8 cellular contexts compared by ENCODE assay signal in the genomic region with DNA sequence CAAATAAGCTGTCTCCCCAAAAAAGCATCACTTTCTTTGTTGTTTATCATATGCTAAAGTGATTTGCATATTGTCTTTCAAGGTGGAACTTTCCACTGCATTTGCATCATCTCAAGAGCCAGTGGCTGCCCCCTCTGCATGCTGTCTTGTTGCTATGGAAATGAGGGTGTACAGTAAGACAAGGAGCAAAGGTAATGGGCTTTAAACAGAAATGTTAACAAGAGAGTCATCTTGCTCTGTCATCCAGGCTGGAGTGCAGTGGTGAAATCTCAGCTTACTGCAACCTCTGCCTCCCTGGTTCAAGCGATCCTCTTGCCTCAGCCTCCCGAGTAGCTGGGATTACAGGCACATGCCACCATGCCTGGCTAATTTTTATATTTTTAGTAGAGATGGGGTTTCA.
DNase-seq lines count a peak whose midpoint lies in the region; ATAC-seq and TF ChIP-seq lines count a peak whose summit lies in the region.
"Not testable (repeated sequence)": the region's sequence is repeated elsewhere in the genome, so short reads cannot be mapped to it uniquely, and the experiment has no call there.

No MANE protein-coding gene starts in this region.

- not testable (repeated sequence) for H3K27ac Mint-ChIP-seq in activated naive CD8-positive, alpha-beta T cell treated with anti-CD3 and anti-CD28 coated beads for 36 hours; naive B cell

- not testable (repeated sequence) for H3K9me3 Mint-ChIP-seq in activated naive CD8-positive, alpha-beta T cell treated with anti-CD3 and anti-CD28 coated beads for 36 hours; naive B cell

- H3K27me3 ChIP-seq in GM06990 (replicated peaks; ENCODE audit: control insufficient read depth, insufficient read depth, low read length) = not testable (repeated sequence)

- not testable (repeated sequence) for H3K27me3 Mint-ChIP-seq in activated naive CD8-positive, alpha-beta T cell treated with anti-CD3 and anti-CD28 coated beads for 36 hours
- H3K27me3 Mint-ChIP-seq in naive B cell = peaks cover 5 to 18% (median 5%) of the 10 kb centered on the region in 3 donors

- not testable (repeated sequence) for H3K36me3 ChIP-seq in GM06990 (ENCODE audit: control insufficient read depth, insufficient read depth, low read length)

- ATAC-seq in GM18861 (IDR thresholded peaks at IDR 0.05; ENCODE audit: unreplicated experiment) (peak; percentile 88), GM19452 (IDR thresholded peaks at IDR 0.05; ENCODE audit: unreplicated experiment) (peak; percentile 69), HG02610 (IDR thresholded peaks at IDR 0.05; ENCODE audit: unreplicated experiment) (peak; percentile 77), HG03135 (IDR thresholded peaks at IDR 0.05; ENCODE audit: unreplicated experiment) (peak; percentile 86), naive B cell (ENCODE audit: low read depth in 2 of 2) (peak; percentile 46 to 75)

- H3K4me1 Mint-ChIP-seq in activated naive CD8-positive, alpha-beta T cell treated with anti-CD3 and anti-CD28 coated beads for 36 hours; naive B cell: not testable (repeated sequence)

- TF ChIP-seq CTCF in GM06990 (IDR thresholded peaks at IDR 0.05; ENCODE audit: insufficient read depth, low read length, poor library complexity, severe bottlenecking) = not testable (repeated sequence)

- not testable (repeated sequence) for H3K36me3 Mint-ChIP-seq in activated naive CD8-positive, alpha-beta T cell treated with anti-CD3 and anti-CD28 coated beads for 36 hours; naive B cell

- not testable (repeated sequence) for H3K4me3 Mint-ChIP-seq in activated naive CD8-positive, alpha-beta T cell treated with anti-CD3 and anti-CD28 coated beads for 36 hours; naive B cell

- peak; percentile 52 for DNase-seq in GM06990 (ENCODE audit: extremely low read depth, insufficient read length)
- peak; percentile 67 for DNase-seq in NAMALWA (ENCODE audit: low spot score)
- DNase-seq in activated naive CD8-positive, alpha-beta T cell treated with anti-CD3 and anti-CD28 coated beads for 36 hours = peak; percentile 2
- not testable (repeated sequence) for DNase-seq in naive B cell

- not testable (repeated sequence) for H3K4me3 ChIP-seq in GM06990 (replicated peaks; ENCODE audit: low read depth, low read length)
